ENCODE assay signal across 8 cellular contexts in genomic region chr1:46179138-46180081, GRCh38. TPM values are rescaled to one million over a fixed set of nuclear protein-coding genes. Genes with fewer than 3 reads are reported as not detected.
DNase-seq lines count a peak whose midpoint lies in the region; ATAC-seq and FAIRE-seq lines count a peak whose summit lies in the region.

No MANE protein-coding gene starts in this region.

- H3K36me3 ChIP-seq in effector memory CD4-positive, alpha-beta T cell (ENCODE audit: control insufficient read depth, insufficient read depth, low read length) = no peaks in the 10 kb centered on the region
- H3K36me3 ChIP-seq in mesendoderm (ENCODE audit: control insufficient read depth, insufficient read depth, low read length) = no peaks in the 10 kb centered on the region

- no peak overlapping the region for H3K4ac ChIP-seq in mesendoderm (ENCODE audit: low read depth, low read length)

- H3K27ac ChIP-seq in effector memory CD4-positive, alpha-beta T cell (ENCODE audit: insufficient read depth, low read length, poor library complexity, severe bottlenecking) = no peak overlapping the region
- H3K27ac ChIP-seq in mesendoderm (ENCODE audit: low read depth, low read length) = no peak overlapping the region

- WGBS in mesendoderm (ENCODE audit: extremely low coverage, insufficient coverage, low lambda C conversion rate) = 100% methylated on average over 1 of the region's 10 CpGs

- no peak overlapping the region for H2BK120ac ChIP-seq in mesendoderm (ENCODE audit: low read depth, low read length)

- no peak overlapping the region for H3K23ac ChIP-seq in mesendoderm (ENCODE audit: low read length)

- H2AK5ac ChIP-seq in mesendoderm (ENCODE audit: low read length) = no peak overlapping the region

- intact Hi-C loops in activated CD4-positive, alpha-beta memory T cell treated with anti-CD3 and anti-CD28 coated beads for 36 hours (cut with micrococcal nuclease) = loop anchor here (1.0 to 10.0 kb wide), 3 partner anchors 44 to 495 kb away; partner anchors contain the start of genes GPBP1L1 and TMEM69

- H3K18ac ChIP-seq in mesendoderm (ENCODE audit: low read length) = no peak overlapping the region

- no peak overlapping the region for H4K8ac ChIP-seq in mesendoderm (ENCODE audit: low read depth, low read length)

- no peak overlapping the region for H2BK5ac ChIP-seq in mesendoderm (ENCODE audit: low read length)

- H3K4me3 ChIP-seq in effector memory CD4-positive, alpha-beta T cell (ENCODE audit: insufficient read depth, low read depth, low read length, poor library complexity, severe bottlenecking) = no peak overlapping the region
- H3K4me3 ChIP-seq in mesendoderm (ENCODE audit: low read length) = no peak overlapping the region

- no peaks in the 10 kb centered on the region for H3K79me2 ChIP-seq in mesendoderm (ENCODE audit: control insufficient read depth, insufficient read depth, low read length)

- POLR2A ChIA-PET in activated CD4-positive, alpha-beta memory T cell treated with anti-CD3 and anti-CD28 coated beads for 36 hours (lab: Charles Lee) = no interaction called here

- ATAC-seq in GM18870 (IDR thresholded peaks at IDR 0.05; ENCODE audit: unreplicated experiment) = no peak

- H3K9ac ChIP-seq in mesendoderm (ENCODE audit: low read length) = no peak overlapping the region

- H3K4me2 ChIP-seq in mesendoderm (ENCODE audit: low read length) = no peak overlapping the region

- H3K4me1 ChIP-seq in effector memory CD4-positive, alpha-beta T cell (ENCODE audit: control insufficient read depth, insufficient read depth, low read length, poor library complexity, severe bottlenecking) = no peaks in the 10 kb centered on the region
- H3K4me1 ChIP-seq in mesendoderm (ENCODE audit: control insufficient read depth, low read depth, low read length) = peaks cover 7% of the 10 kb centered on the region

- H3K9me3 ChIP-seq in effector memory CD4-positive, alpha-beta T cell (ENCODE audit: control insufficient read depth, low read length) = no peaks in the 10 kb centered on the region

- no peaks in the 10 kb centered on the region for H3K79me1 ChIP-seq in mesendoderm (ENCODE audit: low read length)

- H4K5ac ChIP-seq in mesendoderm (ENCODE audit: low read length) = no peak overlapping the region

- no peak overlapping the region for H3K56ac ChIP-seq in mesendoderm (ENCODE audit: low read length)

- H3K36me3 Mint-ChIP-seq in activated CD4-positive, alpha-beta memory T cell treated with anti-CD3 and anti-CD28 coated beads for 36 hours = no peaks in the 10 kb centered on the region

- no peak overlapping the region for H3K4me3 Mint-ChIP-seq in activated CD4-positive, alpha-beta memory T cell treated with anti-CD3 and anti-CD28 coated beads for 36 hours

- peak; percentile 84 for DNase-seq in HPDE6-E6E7 (ENCODE audit: extremely low spot score)
- DNase-seq in NCI-H774 (lab: John Stamatoyannopoulos, UW) = peak; percentile 92
- DNase-seq in activated CD4-positive, alpha-beta memory T cell treated with anti-CD3 and anti-CD28 coated beads for 36 hours = peak; percentile 75
- peak; percentile 31 to 50 (median 37) for DNase-seq in effector memory CD4-positive, alpha-beta T cell
- peak; percentile 92 for DNase-seq in mesendoderm
- DNase-seq in stimulated activated CD8-positive, alpha-beta memory T cell treated with anti-CD3 and anti-CD28 coated beads, Interleukin-4, amount 100 ng/mL, for 1 hour (ENCODE audit: low read depth in 2 of 2, low spot score in 1 of 2) = peak; percentile 39

- H3K9me3 Mint-ChIP-seq in activated CD4-positive, alpha-beta memory T cell treated with anti-CD3 and anti-CD28 coated beads for 36 hours = no peaks in the 10 kb centered on the region

- H3K4me1 Mint-ChIP-seq in activated CD4-positive, alpha-beta memory T cell treated with anti-CD3 and anti-CD28 coated beads for 36 hours (ENCODE audit: low read depth) = peaks cover 6% of the 10 kb centered on the region

- no peak overlapping the region for H2BK15ac ChIP-seq in mesendoderm (replicated peaks; ENCODE audit: low read depth)

- H3K27me3 Mint-ChIP-seq in activated CD4-positive, alpha-beta memory T cell treated with anti-CD3 and anti-CD28 coated beads for 36 hours = no peaks in the 10 kb centered on the region

- CTCF ChIA-PET in activated CD4-positive, alpha-beta memory T cell treated with anti-CD3 and anti-CD28 coated beads for 36 hours (lab: Charles Lee) = interaction anchor here (0.7 to 6.6 kb wide), 6 partner anchors 15 to 143 kb away, joined by 3 to 67 read pairs (median 3); partner anchors contain the start of gene PIK3R3

- peak; percentile 69 for FAIRE-seq in G401.6 (lab: Jason Lieb, UNC)

- no peak overlapping the region for H3K27ac Mint-ChIP-seq in activated CD4-positive, alpha-beta memory T cell treated with anti-CD3 and anti-CD28 coated beads for 36 hours

- H3K27me3 ChIP-seq in effector memory CD4-positive, alpha-beta T cell (replicated peaks; ENCODE audit: control insufficient read depth, insufficient read depth, low read length, poor library complexity, severe bottlenecking) = no peaks in the 10 kb centered on the region
- H3K27me3 ChIP-seq in mesendoderm (ENCODE audit: insufficient read depth, low read length, poor library complexity) = no peaks in the 10 kb centered on the region

RNA-seq across cellular contexts. Expression of gene P3R3URF, which starts 3.1 kb away (rescaled TPM):
- not detected for total RNA-seq in activated CD4-positive, alpha-beta memory T cell treated with anti-CD3 and anti-CD28 coated beads for 36 hours
- not detected for polyA plus RNA-seq in mesendoderm (2013, experiment 1 of 2)
- polyA plus RNA-seq in mesendoderm (2013, experiment 2 of 2) = not detected

RNA-seq across cellular contexts. Expression of gene TSPAN1, which starts 4.5 kb away (rescaled TPM):
- total RNA-seq in activated CD4-positive, alpha-beta memory T cell treated with anti-CD3 and anti-CD28 coated beads for 36 hours = under 1 TPM; 0.53 to 0.83 TPM
- not detected for polyA plus RNA-seq in mesendoderm (2013, experiment 1 of 2)
- not detected for polyA plus RNA-seq in mesendoderm (2013, experiment 2 of 2)

RNA-seq across cellular contexts. Expression of gene POMGNT1, which starts 18.8 kb away (rescaled TPM):
- total RNA-seq in activated CD4-positive, alpha-beta memory T cell treated with anti-CD3 and anti-CD28 coated beads for 36 hours = 10 to 100 TPM; 43.6 to 44.1 TPM
- 38.0 TPM for polyA plus RNA-seq in mesendoderm (2013, experiment 1 of 2)
- 38.1 TPM for polyA plus RNA-seq in mesendoderm (2013, experiment 2 of 2)

RNA-seq across cellular contexts. Expression of gene LURAP1, which starts 23.7 kb away (rescaled TPM):
- total RNA-seq in activated CD4-positive, alpha-beta memory T cell treated with anti-CD3 and anti-CD28 coated beads for 36 hours = under 1 TPM; 0.21 to 0.27 TPM
- 1.2 TPM for polyA plus RNA-seq in mesendoderm (2013, experiment 1 of 2)
- polyA plus RNA-seq in mesendoderm (2013, experiment 2 of 2) = 1.1 TPM

RNA-seq across cellular contexts. Expression of gene PIK3R3, which starts 47.0 kb away (rescaled TPM):
- under 1 TPM; 0.65 to 0.83 TPM for total RNA-seq in activated CD4-positive, alpha-beta memory T cell treated with anti-CD3 and anti-CD28 coated beads for 36 hours
- polyA plus RNA-seq in mesendoderm (2013, experiment 1 of 2) = 6.0 TPM
- polyA plus RNA-seq in mesendoderm (2013, experiment 2 of 2) = 6.2 TPM

Comparison
In these comparisons a context has a peak if more than half of its experiments do, and no peak if none do; other contexts are left out.
1. DNase-seq: peak in every context shown above with its lines; median percentile 92 in NCI-H774; 92 in mesendoderm; 84 in HPDE6-E6E7; 75 in activated CD4-positive, alpha-beta memory T cell treated with anti-CD3 and anti-CD28 coated beads for 36 hours; 39 in stimulated activated CD8-positive, alpha-beta memory T cell treated with anti-CD3 and anti-CD28 coated beads, Interleukin-4, amount 100 ng/mL, for 1 hour; 37 in effector memory CD4-positive, alpha-beta T cell.